In genomic region chr4:75708218-75708691, GRCh38 we compare ENCODE assay signal across 8 cellular contexts. TPM values are rescaled to one million over a fixed set of nuclear protein-coding genes. Genes with fewer than 3 reads are reported as not detected.
DNase-seq lines count a peak whose midpoint lies in the region; ATAC-seq, FAIRE-seq and TF ChIP-seq lines count a peak whose summit lies in the region.

No MANE protein-coding gene starts in this region.

- no peaks in the 10 kb centered on the region for H3K27me3 ChIP-seq in SK-N-SH (ENCODE audit: insufficient read depth)
- no peaks in the 10 kb centered on the region for H3K27me3 ChIP-seq in H1 (replicated peaks in 1 of 4; ENCODE audit: control insufficient read depth in 3 of 4, extremely low read depth in 1 of 4, insufficient read depth in 3 of 4, low read length in 3 of 4)
- H3K27me3 ChIP-seq in vagina = no peaks in the 10 kb centered on the region
- H3K27me3 ChIP-seq in gastroesophageal sphincter = no peaks in the 10 kb centered on the region

- H3K36me3 ChIP-seq in SK-N-SH (replicated peaks in 1 of 2; ENCODE audit: control insufficient read depth in 1 of 2, insufficient read depth in 2 of 2, low read length in 1 of 2) (peaks cover 0 to 7% of the 10 kb centered on the region in 2 experiments), H1 (ENCODE audit: control insufficient read depth in 2 of 4, insufficient read depth in 4 of 4, low read length in 3 of 4) (peaks cover 0 to 15% (median 1%) of the 10 kb centered on the region in 4 experiments; a peak in 2 of 8 replicates), vagina (no peaks in the 10 kb centered on the region), gastroesophageal sphincter (no peaks in the 10 kb centered on the region)

- H3K9me2 ChIP-seq in SK-N-SH = no peaks in the 10 kb centered on the region

- H3K27ac ChIP-seq in SK-N-SH (ENCODE audit: low read depth in 2 of 2, low read length in 1 of 2) (no peak overlapping the region), H1 (ENCODE audit: low read depth, low read length) (peak overlapping the region; percentile 8; the same call in 1 of the 2 replicates), vagina (no peak overlapping the region), gastroesophageal sphincter (no peak overlapping the region)

- peak; percentile 13 for DNase-seq in stimulated activated CD4-positive, alpha-beta T cell treated with anti-CD3 and anti-CD28 coated beads, Interleukin-1b, Interleukin-23, amount 100 ng/mL, for 48 hours
- DNase-seq in stimulated activated CD4-positive, alpha-beta T cell treated with anti-CD3 and anti-CD28 coated beads, Interleukin-12 subunit alpha, Interleukin-12 subunit beta, amount 100 ng/mL, for 4 hours = no peak
- DNase-seq in SK-N-SH (no peak), H1 (ENCODE audit: low read depth in 1 of 2, low spot score in 2 of 2) (peak in 1 of 2 experiments; percentile 50), vagina (ENCODE audit: extremely low spot score in 2 of 2) (no peak), T-helper 9 cell (no peak)
- peak; percentile 32 for DNase-seq in stimulated activated CD8-positive, alpha-beta memory T cell treated with anti-CD3 and anti-CD28 coated beads, Interleukin-12 subunit alpha, Interleukin-12 subunit beta, amount 100 ng/mL, for 1 hour (ENCODE audit: low read depth)

- H3K9ac ChIP-seq in SK-N-SH = no peak overlapping the region
- H3K9ac ChIP-seq in H1 (replicated peaks in 1 of 4; ENCODE audit: extremely low read depth in 1 of 4, low read depth in 3 of 4, low read length in 3 of 4) = no peak overlapping the region; a peak in 1 of 7 replicates

- H3K56ac ChIP-seq in H1 (replicated peaks; ENCODE audit: insufficient read length, low read depth, low read length) = no peak overlapping the region

- H3K23me2 ChIP-seq in H1 (ENCODE audit: low read depth, low read length) = 0 out of 2 replicates have a peak, but pooled peaks cover under 1% of the 10 kb centered on the region

- POLR2A ChIA-PET in SK-N-SH (lab: Yijun Ruan, JAX) (no interaction called here), H1 (lab: Charles Lee; ENCODE audit: partially characterized antibody) (interaction anchor here (1.0 to 6.8 kb wide), 3 partner anchors 12 to 17 kb away, joined by 3 to 67 read pairs (median 4); partner anchors contain the start of gene USO1)

- TF ChIP-seq POLR2A in H1 (IDR thresholded peaks at IDR 0.05; ENCODE audit: control extremely low read depth in 1 of 2, low read depth in 2 of 2, low read length in 2 of 2) = no peak
- no peak for TF ChIP-seq POLR2A in vagina (IDR thresholded peaks at IDR 0.05)
- no peak for TF ChIP-seq POLR2A in gastroesophageal sphincter (IDR thresholded peaks at IDR 0.05)

- WGBS in SK-N-SH (ENCODE audit: low lambda C conversion rate) = 88% methylated on average over 3 of the region's 3 CpGs
- 58% methylated on average over 3 of the region's 3 CpGs; no CpG with 5 or more reads in 1 of the 2 experiments for WGBS in H1 (ENCODE audit: extremely low coverage in 1 of 2, insufficient coverage in 1 of 2, insufficient read length in 1 of 2, insufficient replicate concordance in 2 of 2, low coverage in 1 of 2, low lambda C conversion rate in 2 of 2, missing lambda C conversion rate in 1 of 2), 2 experiments
- WGBS in gastroesophageal sphincter (ENCODE audit: low coverage in 1 of 2), 2 donors = 82 to 100% methylated on average over 1 to 3 of the region's 3 CpGs

- peaks cover 5% of the 10 kb centered on the region; the same call in 1 of the 2 replicates for H3K79me1 ChIP-seq in H1 (ENCODE audit: low read depth, low read length)

- no peak overlapping the region for H2BK15ac ChIP-seq in H1 (ENCODE audit: low read length)

- TF ChIP-seq EP300 in SK-N-SH (IDR thresholded peaks at IDR 0.05; ENCODE audit: borderline replicate concordance in 1 of 2, low read depth in 1 of 2, low read length in 1 of 2) (no peak), H1 (IDR thresholded peaks at IDR 0.05; ENCODE audit: borderline replicate concordance in 1 of 2, low read depth in 2 of 2, low read length in 2 of 2) (no peak), gastroesophageal sphincter (IDR thresholded peaks at IDR 0.05) (no peak)

- TF ChIP-seq RAD21 in SK-N-SH (IDR thresholded peaks at IDR 0.05; ENCODE audit: low read length) (peak; percentile 43), H1 (IDR thresholded peaks at IDR 0.05 in 1 of 2, conservative IDR thresholded peaks at IDR 0.05 in 1 of 2; ENCODE audit: low read depth in 2 of 2, low read length in 2 of 2) (peak; percentile 74 to 78)

- 0 out of 2 replicates have a peak overlapping the region, but pooled peaks have one; percentile 11 for H2BK12ac ChIP-seq in H1 (ENCODE audit: low read depth, low read length)

- no peak overlapping the region for H2AK5ac ChIP-seq in H1 (ENCODE audit: low read depth, low read length)

- peak; percentile 48 for TF ChIP-seq CTCF in SK-N-SH (IDR thresholded peaks at IDR 0.05)
- peak in 2 of 3 experiments; percentile 63 to 75; a peak in 3 of 4 replicates for TF ChIP-seq CTCF in H1 (IDR thresholded peaks at IDR 0.05; ENCODE audit: control extremely low read depth in 1 of 3, insufficient read depth in 1 of 3, low read depth in 1 of 3, low read length in 3 of 3)
- TF ChIP-seq CTCF in vagina (IDR thresholded peaks at IDR 0.05) = no peak
- peak in 2 of 4 experiments; percentile 12 to 35 for TF ChIP-seq CTCF in gastroesophageal sphincter (IDR thresholded peaks at IDR 0.05)

- H4K5ac ChIP-seq in H1 (ENCODE audit: insufficient read length, low read depth, low read length) = no peak overlapping the region

- CTCF ChIA-PET in SK-N-SH (lab: Yijun Ruan, JAX) = no interaction called here
- CTCF ChIA-PET in H1 (lab: Charles Lee; ENCODE audit: partially characterized antibody) = interaction anchor here (0.9 to 8.2 kb wide), 13 partner anchors 9 to 170 kb away, joined by 3 to 78 read pairs (median 5); partner anchors contain the start of gene USO1

- peak overlapping the region; percentile 62 for H2BK120ac ChIP-seq in H1 (replicated peaks; ENCODE audit: low read depth, low read length)

- H3K4me2 ChIP-seq in SK-N-SH (no peak overlapping the region), H1 (ENCODE audit: insufficient read depth in 1 of 2, low read depth in 2 of 2, low read length in 2 of 2) (peak overlapping the region in 1 of 2 experiments; percentile 51; a peak in 1 of 4 replicates)

- H3K23ac ChIP-seq in H1 (ENCODE audit: insufficient read length) = no peak overlapping the region

- H3K4me1 ChIP-seq in SK-N-SH (ENCODE audit: control insufficient read depth in 1 of 2, insufficient read depth in 2 of 2, low read depth in 1 of 2, low read length in 1 of 2) = peaks cover 0 to 5% of the 10 kb centered on the region in 2 experiments; a peak in 1 of 4 replicates
- peaks cover 8 to 16% (median 12%) of the 10 kb centered on the region in 4 experiments; a peak in 6 of 7 replicates for H3K4me1 ChIP-seq in H1 (replicated peaks in 1 of 4; ENCODE audit: control insufficient read depth in 3 of 4, insufficient read depth in 4 of 4, low read length in 3 of 4)
- no peaks in the 10 kb centered on the region for H3K4me1 ChIP-seq in vagina
- peaks cover 0 to 2% (median 0%) of the 10 kb centered on the region in 3 donors for H3K4me1 ChIP-seq in gastroesophageal sphincter

- H3K18ac ChIP-seq in H1 (ENCODE audit: extremely low read depth, low read length) = no peak overlapping the region

- intact Hi-C loops in vagina (cut with DNase I) = no loop called here

- no peaks in the 10 kb centered on the region for H3K79me2 ChIP-seq in SK-N-SH (ENCODE audit: insufficient read depth)
- peaks cover 0 to 63% of the 10 kb centered on the region in 2 experiments; a peak in 3 of 4 replicates for H3K79me2 ChIP-seq in H1 (ENCODE audit: control insufficient read depth in 1 of 2, insufficient read depth in 2 of 2, low read length in 2 of 2)

- H3K14ac ChIP-seq in H1 (ENCODE audit: insufficient read length) = no peak overlapping the region

- peak; percentile 94 for FAIRE-seq in H1 (lab: Jason Lieb, UNC)

- no peak overlapping the region for H4K8ac ChIP-seq in H1 (ENCODE audit: extremely low read depth, insufficient read depth, low read length)

- no peak for ATAC-seq in gastroesophageal sphincter

- H2BK20ac ChIP-seq in H1 (ENCODE audit: low read length) = no peak overlapping the region; the same call in 1 of the 2 replicates

- H4K20me1 ChIP-seq in SK-N-SH (ENCODE audit: insufficient read depth) (no peaks in the 10 kb centered on the region), H1 (replicated peaks in 1 of 2; ENCODE audit: control insufficient read depth in 1 of 2, insufficient read depth in 2 of 2, low read length in 2 of 2) (no peaks in the 10 kb centered on the region)

- peaks cover 5% of the 10 kb centered on the region for H3F3A ChIP-seq in SK-N-SH (replicated peaks; ENCODE audit: insufficient read depth)

- H2AFZ ChIP-seq in SK-N-SH (ENCODE audit: low read depth) = no peak overlapping the region
- no peak overlapping the region for H2AFZ ChIP-seq in H1 (ENCODE audit: low read length)

- H3K4me3 ChIP-seq in SK-N-SH (ENCODE audit: low read depth in 2 of 2, low read length in 1 of 2) (no peak overlapping the region), H1 (ENCODE audit: extremely low read depth in 1 of 4, insufficient read depth in 2 of 4, low read depth in 3 of 4, low read length in 4 of 4) (no peak overlapping the region), vagina (no peak overlapping the region), gastroesophageal sphincter (no peak overlapping the region)

- no peak overlapping the region; the same call in 1 of the 2 replicates for H2BK5ac ChIP-seq in H1 (ENCODE audit: low read depth, low read length)

- H3K4ac ChIP-seq in H1 (replicated peaks; ENCODE audit: insufficient read length, low read depth, low read length) = no peak overlapping the region

- H3K9me3 ChIP-seq in SK-N-SH = no peaks in the 10 kb centered on the region
- no peaks in the 10 kb centered on the region for H3K9me3 ChIP-seq in H1 (ENCODE audit: insufficient read depth in 2 of 2, low read depth in 1 of 2, low read length in 1 of 2)
- H3K9me3 ChIP-seq in vagina = no peaks in the 10 kb centered on the region
- no peaks in the 10 kb centered on the region for H3K9me3 ChIP-seq in gastroesophageal sphincter

- H4K91ac ChIP-seq in H1 (replicated peaks; ENCODE audit: insufficient read length, low read length) = no peak overlapping the region

RNA-seq across cellular contexts. Expression of gene USO1, which starts 16.1 kb away (rescaled TPM):
- polyA plus RNA-seq in SK-N-SH (2012; rRNA removed) (25.6 and 38.8 TPM in 2 replicates), H1 (2011; rRNA removed) (39.8 and 57.3 TPM in 2 replicates)
- polyA plus RNA-seq in SK-N-SH (2012; cell fraction: cytosol; rRNA removed) = 41.4 and 46.9 TPM in 2 replicates
- polyA plus RNA-seq in SK-N-SH (2012; cell fraction: nucleus; rRNA removed) = 13.3 and 32.7 TPM in 2 replicates
- 190 and 198 TPM in 2 replicates for total RNA-seq in H1 (2021; fragmentation: NEBNext Ultra II Directional; extraction: Animal tissue kit (Norgen Biotek cat#: 25700))
- 77.3 TPM for polyA plus RNA-seq in H1 (2011; cell fraction: cytosol; rRNA removed)
- 88.8 TPM for polyA plus RNA-seq in H1 (2011; cell fraction: nucleus; rRNA removed)
- polyA plus RNA-seq in H1 (2012, experiment 1 of 2) = 60.6 to 118 TPM (median 75.0 TPM) in 4 replicates
- 8.1 TPM for polyA plus RNA-seq in H1 (2012, experiment 2 of 2)
- 172 TPM for polyA plus RNA-seq in H1 (2013, experiment 1 of 2)
- polyA plus RNA-seq in H1 (2013, experiment 2 of 2) = 173 TPM
- polyA minus RNA-seq in H1 (2011; rRNA and poly(A)+ RNA removed) = 100 and 129 TPM in 2 replicates
- 68.5 TPM for polyA minus RNA-seq in H1 (2011; cell fraction: cytosol; rRNA and poly(A)+ RNA removed)
- 180 TPM for polyA minus RNA-seq in H1 (2011; cell fraction: nucleus; rRNA and poly(A)+ RNA removed)
- total RNA-seq in vagina (47.9 TPM), gastroesophageal sphincter (100 to 1,000 TPM in 1 of 4 donors, 10 to 100 TPM in 3; 74.4 to 111 (median 87.9) TPM)

RNA-seq across cellular contexts. Expression of gene G3BP2, which starts 35.0 kb away (rescaled TPM):
- polyA plus RNA-seq in SK-N-SH (2012; rRNA removed) = 35.9 and 50.1 TPM in 2 replicates
- 61.6 and 66.2 TPM in 2 replicates for polyA plus RNA-seq in SK-N-SH (2012; cell fraction: cytosol; rRNA removed)
- 16.0 and 32.9 TPM in 2 replicates for polyA plus RNA-seq in SK-N-SH (2012; cell fraction: nucleus; rRNA removed)
- 378 and 388 TPM in 2 replicates for total RNA-seq in H1 (2021; fragmentation: NEBNext Ultra II Directional; extraction: Animal tissue kit (Norgen Biotek cat#: 25700))
- polyA plus RNA-seq in H1 (2011; rRNA removed) = 78.2 and 83.7 TPM in 2 replicates
- polyA plus RNA-seq in H1 (2011; cell fraction: cytosol; rRNA removed) = 144 TPM
- 56.7 TPM for polyA plus RNA-seq in H1 (2011; cell fraction: nucleus; rRNA removed)
- 148 to 255 TPM (median 185 TPM) in 4 replicates for polyA plus RNA-seq in H1 (2012, experiment 1 of 2)
- polyA plus RNA-seq in H1 (2012, experiment 2 of 2) = 20.2 TPM
- polyA plus RNA-seq in H1 (2013, experiment 1 of 2) = 174 TPM
- 179 TPM for polyA plus RNA-seq in H1 (2013, experiment 2 of 2)
- polyA minus RNA-seq in H1 (2011; rRNA and poly(A)+ RNA removed) = 159 and 221 TPM in 2 replicates
- polyA minus RNA-seq in H1 (2011; cell fraction: cytosol; rRNA and poly(A)+ RNA removed) = 113 TPM
- polyA minus RNA-seq in H1 (2011; cell fraction: nucleus; rRNA and poly(A)+ RNA removed) = 140 TPM
- total RNA-seq in vagina = 53.5 TPM
- 100 to 1,000 TPM in 3 of 4 donors, 10 to 100 TPM in 1; 98.6 to 152 (median 129) TPM for total RNA-seq in gastroesophageal sphincter

Comparison
In these comparisons a context has a peak if more than half of its experiments do, and no peak if none do; other contexts are left out.
1. DNase-seq: peak in stimulated activated CD4-positive, alpha-beta T cell treated with anti-CD3 and anti-CD28 coated beads, Interleukin-1b, Interleukin-23, amount 100 ng/mL, for 48 hours (single experiment) and stimulated activated CD8-positive, alpha-beta memory T cell treated with anti-CD3 and anti-CD28 coated beads, Interleukin-12 subunit alpha, Interleukin-12 subunit beta, amount 100 ng/mL, for 1 hour (single experiment); none in stimulated activated CD4-positive, alpha-beta T cell treated with anti-CD3 and anti-CD28 coated beads, Interleukin-12 subunit alpha, Interleukin-12 subunit beta, amount 100 ng/mL, for 4 hours (single experiment), SK-N-SH (single experiment), vagina (0 of 2) and T-helper 9 cell (single experiment).
2. CTCF ChIP-seq: peak in SK-N-SH (single experiment) and H1 (2 of 3); none in vagina (0 of 3).